Comparison of ENCODE assay signal across 4 cellular contexts in genomic region chr7:36072620-36073019, GRCh38.
"Had no signal": no experiment of that assay in that cellular context is flagged by ENCODE, and none has a peak within 500 bp of the region (broad histone marks: within the 10 kb centered on the region; RNA-seq: fewer than 3 reads in every experiment).

No MANE protein-coding gene starts in this region.

- H3K4me3 ChIP-seq: GM23338 had no signal

- H3K4me3 Mint-ChIP-seq: GM23338, H9 had no signal

- DNase-seq: H9, HCEC 1CT, IMR-90 had no signal

- H3K9me3 Mint-ChIP-seq: GM23338, H9 had no signal

- ATAC-seq: GM23338 had no signal

- H3K27ac Mint-ChIP-seq: GM23338, H9 had no signal
